34 cellular contexts compared by ENCODE assay signal in genomic region chr6:1247894-1248293, GRCh38.
"Had no signal": no experiment of that assay in that cellular context is flagged by ENCODE, and none has a peak within 500 bp of the region (broad histone marks: within the 10 kb centered on the region; RNA-seq: fewer than 3 reads in every experiment).

No MANE protein-coding gene starts in this region.

- H3K4me3 ChIP-seq: adrenal gland, ascending aorta, body of pancreas, breast epithelium, cardiac muscle cell had no signal

- H3K27ac ChIP-seq: adrenal gland, ascending aorta, body of pancreas, brain microvascular endothelial cell, breast epithelium, cardiac muscle cell had no signal

- DNase-seq: activated effector memory CD4-positive, alpha-beta T cell treated with anti-CD3 and anti-CD28 coated beads, Interleukin-2, amount 50 U/mL, for 16 hours; activated effector memory CD4-positive, alpha-beta T cell treated with Interleukin-2 at 50 U/mL for 16 hours; activated gamma-delta T cell; activated gamma-delta T cell treated with Interleukin-2 at 50 U/mL for 16 hours; activated naive CD4-positive, alpha-beta T cell; activated naive CD4-positive, alpha-beta T cell treated with anti-CD3 and anti-CD28 coated beads for 36 hours; activated naive CD4-positive, alpha-beta T cell treated with anti-CD3 and anti-CD28 coated beads, Interleukin-2, amount 10 ng/mL, durations not matched to agents 7 days and 5 days; activated naive CD4-positive, alpha-beta T cell treated with anti-CD3 and anti-CD28 coated beads, Interleukin-2, amount 50 U/mL, for 16 hours; activated naive CD4-positive, alpha-beta T cell treated with Interleukin-2 at 50 U/mL for 16 hours; activated naive CD8-positive, alpha-beta T cell treated with anti-CD3 and anti-CD28 coated beads for 36 hours; activated naive CD8-positive, alpha-beta T cell treated with anti-CD3 and anti-CD28 coated beads, Interleukin-2, amount 10 ng/mL, durations not matched to agents 7 days and 5 days; activated naive CD8-positive, alpha-beta T cell treated with anti-CD3 and anti-CD28 coated beads, Interleukin-2, amount 50 U/mL, for 24 hours; activated T-cell treated with anti-CD3 and anti-CD28 coated beads, Interleukin-2, amount 50 U/mL, for 1 hour; activated T-cell treated with anti-CD3 and anti-CD28 coated beads, Interleukin-2, amount 50 U/mL, for 24 hours; activated T-cell treated with anti-CD3 and anti-CD28 coated beads, Interleukin-2, amount 50 U/mL, for 4 hours; activated T-cell treated with anti-CD3 and anti-CD28 coated beads, Interleukin-2, amount 50 U/mL, for 48 hours; activated T-cell treated with anti-CD3 and anti-CD28 coated beads, Interleukin-2, amount 50 U/mL, for 72 hours; adrenal gland; amniotic stem cell; amygdala; anterior cingulate cortex; aorta; body of pancreas; brain microvascular endothelial cell; caudate nucleus; central memory CD4-positive, alpha-beta T cell; cerebellar nuclear complex had no signal

- H3K9me3 ChIP-seq: adrenal gland, ascending aorta, body of pancreas, breast epithelium had no signal

- FAIRE-seq: astrocyte, bronchial epithelial cell had no signal

- ATAC-seq: activated naive CD4-positive, alpha-beta T cell treated with anti-CD3 and anti-CD28 coated beads, Interleukin-2, amount 50 U/mL, for 72 hours; activated naive CD8-positive, alpha-beta T cell treated with anti-CD3 and anti-CD28 coated beads, Interleukin-2, amount 50 U/mL, for 24 hours; activated T-cell treated with anti-CD3 and anti-CD28 coated beads, Interleukin-2, amount 50 U/mL, for 4 hours; activated T-cell treated with anti-CD3 and anti-CD28 coated beads, Interleukin-2, amount 50 U/mL, for 72 hours; activated T-helper 17 cell treated with anti-CD3 and anti-CD28 coated beads, Interleukin-2, amount 50 U/mL, for 72 hours; body of pancreas had no signal

- H3K4me1 ChIP-seq: adrenal gland, ascending aorta, breast epithelium had no signal

- H3K36me3 ChIP-seq: adrenal gland, ascending aorta, brain microvascular endothelial cell, breast epithelium, cardiac muscle cell had no signal

- H3K27me3 ChIP-seq: adrenal gland, ascending aorta, body of pancreas, brain microvascular endothelial cell, cardiac muscle cell had no signal
